1 cellular context compared by ENCODE assay signal in the genomic region with DNA sequence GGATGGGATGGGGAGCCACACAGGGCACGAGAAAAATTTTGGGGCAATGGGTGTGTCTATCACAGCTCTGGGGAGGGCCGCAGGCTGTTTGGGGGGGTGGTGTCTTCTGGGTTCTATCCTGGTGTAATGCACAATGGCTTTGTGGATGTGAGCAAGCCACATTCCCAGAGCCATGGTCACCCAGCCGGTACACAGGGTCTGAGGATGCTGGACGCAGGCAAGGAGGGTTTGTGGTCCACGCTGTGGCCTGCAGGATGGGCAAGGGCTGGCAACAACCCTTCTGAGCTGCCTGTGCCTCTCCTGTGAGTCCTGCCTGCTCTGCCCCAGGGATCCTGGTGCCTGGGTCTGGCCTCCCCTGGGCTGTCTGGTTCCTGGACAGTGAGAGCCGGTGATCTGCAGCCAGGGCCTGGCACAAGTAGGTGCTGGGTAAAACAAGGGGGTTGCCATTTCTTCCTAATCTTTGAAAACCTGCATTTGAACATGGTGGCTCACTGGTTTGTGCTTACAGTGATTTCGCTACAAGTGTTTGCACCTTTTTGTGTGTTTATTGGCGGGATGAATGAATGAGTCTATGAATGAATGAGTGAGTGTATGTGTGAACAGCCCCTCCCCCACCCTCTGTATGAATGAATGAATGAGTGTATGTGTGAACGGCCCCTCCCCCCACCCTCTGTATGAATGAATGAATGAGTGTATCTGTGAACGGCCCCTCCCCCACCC.
TF ChIP-seq lines count a peak whose summit lies in the region.

No MANE protein-coding gene starts in this region.

TF ChIP-seq in K562, 482 proteins besides CTCF, POLR2A, EP300 and RAD21:
- peak; percentile 37; the same call in 1 of the 2 replicates for TF ChIP-seq CBFB (CRISPR knock-in tag; IDR thresholded peaks at IDR 0.05)
- TF ChIP-seq ZNF24 (IDR thresholded peaks at IDR 0.05): peak; percentile 80
- TF ChIP-seq NR4A1 (CRISPR knock-in tag; IDR thresholded peaks at IDR 0.05): no peak
- TF ChIP-seq NR4A1 (tag; IDR thresholded peaks at IDR 0.05): no peak
